23 cellular contexts compared by ENCODE assay signal in the genomic region with DNA sequence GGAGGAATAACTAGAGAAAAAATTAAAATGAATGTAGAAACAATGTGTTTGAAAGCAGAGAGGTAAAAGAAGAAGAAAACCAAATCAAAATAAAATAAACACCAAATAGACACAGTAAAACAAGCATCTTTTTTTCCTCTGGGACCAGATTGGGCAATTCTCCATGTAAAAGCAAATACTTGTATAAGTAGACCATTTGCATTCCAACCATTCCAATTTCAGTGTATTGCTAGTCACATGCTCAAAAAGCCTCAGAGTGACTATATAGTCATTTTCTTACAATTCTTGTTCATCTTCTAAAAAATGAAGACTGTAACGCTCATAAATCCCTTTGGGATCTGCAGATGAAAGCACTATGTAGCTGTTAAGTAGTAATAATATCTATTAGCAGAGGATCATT.
A peak's percentile ranks its signal among the peaks of the same experiment; 100 is the strongest.
DNase-seq lines count a peak whose midpoint lies in the region; ATAC-seq, FAIRE-seq and TF ChIP-seq lines count a peak whose summit lies in the region.
"Had no signal": no experiment of that assay in that cellular context is flagged by ENCODE, and none has a peak within 500 bp of the region (broad histone marks: within the 10 kb centered on the region; RNA-seq: fewer than 3 reads in every experiment).

No MANE protein-coding gene starts in this region.

- in situ Hi-C loops in brain microvascular endothelial cell (cut with HindIII; ENCODE audit: low pct_ligation_motif_present, low sequenced_read_pairs), result no loop called here

- H3K4me3 ChIP-seq in brain microvascular endothelial cell (ENCODE audit: low read depth, low read length) (no peak overlapping the region), small intestine (ENCODE audit: low read depth in 1 of 2, low read length in 2 of 2) (no peak overlapping the region)
- H3K4me3 ChIP-seq: gastrocnemius medialis, MG63, mucosa of descending colon, thoracic aorta had no signal

- H3K36me3 ChIP-seq in brain microvascular endothelial cell (replicated peaks) (no peaks in the 10 kb centered on the region), small intestine (ENCODE audit: control insufficient read depth in 2 of 2, insufficient read depth in 2 of 2, low read length in 2 of 2) (no peaks in the 10 kb centered on the region)
- H3K36me3 ChIP-seq: gastrocnemius medialis, MG63, thoracic aorta had no signal

- peak; percentile 65 for DNase-seq in HS-5 (ENCODE audit: low read depth)
- DNase-seq in brain microvascular endothelial cell, result peak; percentile 26
- peak; percentile 21 for DNase-seq in foreskin melanocyte
- peak; percentile 2 for DNase-seq in smooth muscle cell of the brain vasculature (ENCODE audit: low read depth, low spot score)
- DNase-seq in D341Med (ENCODE audit: low spot score), result no peak
- no peak for DNase-seq in small intestine
- DNase-seq: activated CD4-positive, alpha-beta T cell treated with anti-CD3 and anti-CD28 coated beads, Interleukin-2, amount 50 U/mL, for 4 hours; activated gamma-delta T cell treated with Interleukin-2 at 50 U/mL for 16 hours; activated T-cell treated with anti-CD3 and anti-CD28 coated beads for 4 hours; amygdala; gastrocnemius medialis; left colon; MG63; mucosa of descending colon; NCI-H1436 treated with DMSO at 0.1 percent for 48 hours; NCI-H2171; NCI-H526 treated with DMSO at 0.1 percent for 48 hours; SHP77 had no signal

- TF ChIP-seq CTCF in brain microvascular endothelial cell (IDR thresholded peaks at IDR 0.05; ENCODE audit: low read depth, low read length, missing control alignments), result no peak

- 74 to 86% (median 82%) methylated on average over 1 of the region's 1 CpG for WGBS in small intestine, 3 donors

- H3K27ac ChIP-seq in brain microvascular endothelial cell (no peak overlapping the region), small intestine (ENCODE audit: low read depth in 1 of 2, low read length in 1 of 2) (no peak overlapping the region)
- H3K27ac ChIP-seq: gastrocnemius medialis, thoracic aorta had no signal

- no peak for ATAC-seq in HG03135 (IDR thresholded peaks at IDR 0.05; ENCODE audit: unreplicated experiment)
- ATAC-seq: gastrocnemius medialis; left colon; mucosa of descending colon; stimulated activated memory B cell treated with anti-CD40 and anti-IgM and Interleukin-4, amounts not matched to agents 10 μg/mL and 1 μg/mL and 100 μg/mL, for 72 hours had no signal

- no peak for FAIRE-seq in small intestine (lab: Jason Lieb, UNC)
- FAIRE-seq: GM18507 had no signal

- no peaks in the 10 kb centered on the region for H3K27me3 ChIP-seq in brain microvascular endothelial cell (replicated peaks)
- no peaks in the 10 kb centered on the region for H3K27me3 ChIP-seq in small intestine (ENCODE audit: control insufficient read depth in 2 of 2, insufficient read depth in 2 of 2, low read length in 2 of 2)
- H3K27me3 ChIP-seq: gastrocnemius medialis, MG63 had no signal

- no peaks in the 10 kb centered on the region for H3K4me1 ChIP-seq in small intestine (ENCODE audit: control insufficient read depth in 2 of 2, insufficient read depth in 1 of 2, low read depth in 1 of 2, low read length in 1 of 2)

- H3K9me3 ChIP-seq in small intestine (ENCODE audit: control insufficient read depth, low read depth), result no peaks in the 10 kb centered on the region
- H3K9me3 ChIP-seq: Caco-2, gastrocnemius medialis, MG63, mucosa of descending colon, thoracic aorta had no signal

Comparison
In these comparisons a context has a peak if more than half of its experiments do, and no peak if none do; other contexts are left out.
1. DNase-seq: peak in HS-5 (single experiment), brain microvascular endothelial cell (single experiment), foreskin melanocyte (single experiment) and smooth muscle cell of the brain vasculature (single experiment); none in D341Med (single experiment) and small intestine (single experiment).